In the genomic region with DNA sequence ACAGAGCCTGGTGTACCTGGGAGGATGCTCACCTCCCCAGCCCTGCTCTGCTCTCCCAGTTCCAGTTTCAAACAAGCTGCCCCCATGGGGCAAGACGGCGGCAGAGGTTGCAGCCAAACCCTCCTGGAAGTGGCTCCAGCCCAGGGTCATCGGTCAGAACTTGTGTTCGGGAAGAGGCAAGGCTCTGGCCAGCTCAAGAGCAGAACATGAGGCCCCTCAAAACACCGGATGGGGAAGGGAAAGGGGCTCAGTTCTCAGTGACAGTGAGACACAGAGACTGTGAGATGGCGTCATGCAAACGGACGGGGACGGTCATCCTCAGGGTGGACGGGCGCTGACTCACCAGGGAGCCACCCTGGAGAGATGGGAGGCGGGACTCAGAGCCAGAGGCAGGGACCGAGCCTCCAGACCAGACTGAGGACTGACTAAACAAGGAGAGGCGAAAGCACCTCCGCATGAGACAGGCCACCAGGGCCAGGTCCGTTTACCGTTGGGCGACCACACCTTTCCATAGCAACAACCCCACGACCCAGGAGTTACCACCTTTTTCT, we compare ENCODE assay signal across 17 cellular contexts.
DNase-seq lines count a peak whose midpoint lies in the region; ATAC-seq and TF ChIP-seq lines count a peak whose summit lies in the region.
"Had no signal": no experiment of that assay in that cellular context is flagged by ENCODE, and none has a peak within 500 bp of the region (broad histone marks: within the 10 kb centered on the region; RNA-seq: fewer than 3 reads in every experiment).

No MANE protein-coding gene starts in this region.

- BruUV-seq in MCF 10A (replicated peaks; lab: Mats Ljungman, UMichigan) (no TSS peak), mammary epithelial cell (replicated peaks; lab: Mats Ljungman, UMichigan) (no TSS peak), PC-3 (replicated peaks; lab: Mats Ljungman, UMichigan) (no TSS peak)

- DNase-seq in MCF 10A (ENCODE audit: unreplicated experiment), result peak; percentile 43
- DNase-seq in mammary epithelial cell, result no peak
- peak; percentile 74 for DNase-seq in PC-3
- DNase-seq in hepatocyte (ENCODE audit: low spot score), result peak; percentile 44
- peak; percentile 52 for DNase-seq in upper lobe of right lung
- no peak for DNase-seq in stimulated activated naive CD8-positive, alpha-beta T cell treated with anti-CD3 and anti-CD28 coated beads, Interleukin-15, Interleukin-2, amounts not matched to agents 100 U/mL and 50 U/mL, for 24 hours
- no peak for DNase-seq in NCI-H82 (lab: John Stamatoyannopoulos, UW)
- DNase-seq in GM20000 (ENCODE audit: low spot score), result no peak
- DNase-seq: activated CD4-positive, alpha-beta T cell treated with anti-CD3 and anti-CD28 coated beads, Interleukin-2, amount 50 U/mL, for 4 hours; activated T-cell treated with anti-CD3 and anti-CD28 coated beads, Interleukin-2, amount 50 U/mL, for 1 hour; CD4-positive, CD25-positive, alpha-beta regulatory T cell; DND-41; naive B cell; NCI-H526 treated with DMSO at 0.1 percent for 48 hours; stimulated activated naive CD4-positive, alpha-beta T cell; trophoblast cell had no signal

- intact Hi-C loops in MCF 10A (cut with micrococcal nuclease), result no loop called here
- intact Hi-C loops in mammary epithelial cell (cut with micrococcal nuclease), result no loop called here
- intact Hi-C loops in PC-3 (cut with micrococcal nuclease), result loop anchor here (10.0 kb wide), 1 partner anchor 109 kb away; no protein-coding TSS in a partner anchor
- intact Hi-C loops in upper lobe of right lung (cut with DNase I), result no loop called here

- H3F3A ChIP-seq in PC-3 (ENCODE audit: low read length, unreplicated experiment), result no peaks in the 10 kb centered on the region

- H3K27ac Mint-ChIP-seq in MCF 10A (ENCODE audit: low read depth, unreplicated experiment), result no peak overlapping the region
- H3K27ac Mint-ChIP-seq: activated naive CD8-positive, alpha-beta T cell; CD4-positive, CD25-positive, alpha-beta regulatory T cell; naive B cell had no signal

- no peak overlapping the region for H3K4me2 ChIP-seq in mammary epithelial cell (ENCODE audit: insufficient read depth, low read depth, low read length)
- peak overlapping the region; percentile 70 for H3K4me2 ChIP-seq in PC-3 (ENCODE audit: low read length)
- H3K4me2 ChIP-seq in hepatocyte, result no peak overlapping the region

- H3K4me3 Mint-ChIP-seq in MCF 10A (ENCODE audit: unreplicated experiment), result no peak overlapping the region
- H3K4me3 Mint-ChIP-seq: activated naive CD8-positive, alpha-beta T cell; CD4-positive, CD25-positive, alpha-beta regulatory T cell; naive B cell had no signal

- H3K9ac ChIP-seq in mammary epithelial cell (ENCODE audit: insufficient read depth, low read length) (no peak overlapping the region), PC-3 (ENCODE audit: low read length) (no peak overlapping the region)

- H3K4me1 ChIP-seq in mammary epithelial cell (ENCODE audit: insufficient read depth, low read length) (no peaks in the 10 kb centered on the region), PC-3 (ENCODE audit: insufficient read depth, low read length) (peaks cover 11% of the 10 kb centered on the region), hepatocyte (ENCODE audit: insufficient read depth) (peaks cover 6% of the 10 kb centered on the region), upper lobe of right lung (no peaks in the 10 kb centered on the region)

- H3K36me3 ChIP-seq in mammary epithelial cell (ENCODE audit: insufficient read depth, low read length) (no peaks in the 10 kb centered on the region), PC-3 (ENCODE audit: low read depth, low read length) (no peaks in the 10 kb centered on the region), hepatocyte (replicated peaks; ENCODE audit: insufficient read depth, low read depth) (no peaks in the 10 kb centered on the region), upper lobe of right lung (no peaks in the 10 kb centered on the region)

- no peaks in the 10 kb centered on the region for H3K9me3 Mint-ChIP-seq in MCF 10A (ENCODE audit: unreplicated experiment)

- peaks cover 4% of the 10 kb centered on the region for H3K36me3 Mint-ChIP-seq in MCF 10A (ENCODE audit: insufficient read depth, unreplicated experiment)
- H3K36me3 Mint-ChIP-seq: activated naive CD8-positive, alpha-beta T cell; CD4-positive, CD25-positive, alpha-beta regulatory T cell; naive B cell had no signal

- H3K79me2 ChIP-seq in mammary epithelial cell (ENCODE audit: insufficient read depth, low read length) (no peaks in the 10 kb centered on the region), PC-3 (ENCODE audit: low read length) (no peaks in the 10 kb centered on the region), hepatocyte (no peaks in the 10 kb centered on the region)

- H3K27me3 ChIP-seq in mammary epithelial cell (ENCODE audit: insufficient read depth, low read length) (peaks cover 17% of the 10 kb centered on the region), PC-3 (ENCODE audit: low read length) (peaks cover 52% of the 10 kb centered on the region), hepatocyte (peaks cover 43% of the 10 kb centered on the region), upper lobe of right lung (peaks cover 18% of the 10 kb centered on the region)

- dilution Hi-C loops in mammary epithelial cell (cut with HindIII; ENCODE audit: low sequenced_read_pairs), result no loop called here

- no peaks in the 10 kb centered on the region for H3K4me1 Mint-ChIP-seq in MCF 10A (ENCODE audit: insufficient read depth, unreplicated experiment)

- TF ChIP-seq CTCF in MCF 10A (IDR thresholded peaks at IDR 0.05; ENCODE audit: unreplicated experiment) (no peak), mammary epithelial cell (conservative IDR thresholded peaks at IDR 0.05 in 1 of 2, IDR thresholded peaks at IDR 0.05 in 1 of 2; ENCODE audit: extremely low read depth in 1 of 2, insufficient read depth in 1 of 2, low read depth in 1 of 2, low read length in 2 of 2) (no peak), PC-3 (conservative IDR thresholded peaks at IDR 0.05; ENCODE audit: low read depth, low read length) (no peak), hepatocyte (IDR thresholded peaks at IDR 0.05; ENCODE audit: poor library complexity) (no peak), upper lobe of right lung (IDR thresholded peaks at IDR 0.05) (no peak), GM20000 (IDR thresholded peaks at IDR 0.05; ENCODE audit: extremely low read depth, missing control alignments) (no peak)

- H3K27ac ChIP-seq in mammary epithelial cell (ENCODE audit: insufficient read depth, low read depth, low read length) (no peak overlapping the region), PC-3 (ENCODE audit: low read length) (no peak overlapping the region), hepatocyte (no peak overlapping the region), upper lobe of right lung (no peak overlapping the region)

- in situ Hi-C loops in mammary epithelial cell (cut with MboI; ENCODE audit: low sequenced_read_pairs in 2 of 2), result no loop called here

- H3K9me3 ChIP-seq in mammary epithelial cell (replicated peaks; ENCODE audit: insufficient read depth, low read length) (peaks cover 11% of the 10 kb centered on the region), PC-3 (ENCODE audit: low read length) (no peaks in the 10 kb centered on the region), hepatocyte (ENCODE audit: low read depth) (no peaks in the 10 kb centered on the region), upper lobe of right lung (no peaks in the 10 kb centered on the region)

- H3K4me3 ChIP-seq in mammary epithelial cell (replicated peaks in 1 of 3; ENCODE audit: insufficient read depth in 1 of 3, low read depth in 2 of 3, low read length in 3 of 3) (no peak overlapping the region), PC-3 (ENCODE audit: low read length) (peak overlapping the region; percentile 29; the same call in 1 of the 2 replicates), hepatocyte (no peak overlapping the region), upper lobe of right lung (no peak overlapping the region)

- 60% methylated on average over 15 of the region's 19 CpGs for WGBS in mammary epithelial cell (ENCODE audit: low coverage, missing lambda C conversion rate)
- WGBS in hepatocyte (ENCODE audit: low lambda C conversion rate, missing lambda C conversion rate), result 77% methylated on average over 17 of the region's 19 CpGs

- H4K20me1 ChIP-seq in mammary epithelial cell (ENCODE audit: insufficient read depth, low read length) (no peaks in the 10 kb centered on the region), PC-3 (ENCODE audit: low read length) (no peaks in the 10 kb centered on the region), hepatocyte (ENCODE audit: insufficient read depth, poor library complexity, severe bottlenecking) (no peaks in the 10 kb centered on the region)

- peaks cover 41% of the 10 kb centered on the region for H3K27me3 Mint-ChIP-seq in MCF 10A (ENCODE audit: insufficient read depth, unreplicated experiment)
- H3K27me3 Mint-ChIP-seq: activated naive CD8-positive, alpha-beta T cell had no signal

- POLR2A ChIA-PET in MCF 10A (lab: Yijun Ruan, JAX) (interaction anchor here (0.6 kb wide), 1 partner anchor 112 kb away, joined by 3 read pairs; no protein-coding TSS in a partner anchor), PC-3 (lab: Charles Lee; ENCODE audit: unreplicated experiment) (no interaction called here)

- no peak overlapping the region for H2AFZ ChIP-seq in mammary epithelial cell (ENCODE audit: low read depth, low read length)
- H2AFZ ChIP-seq in PC-3 (ENCODE audit: low read length), result peak overlapping the region; percentile 42; the same call in 1 of the 2 replicates
- no peak overlapping the region for H2AFZ ChIP-seq in hepatocyte

- H3K9me2 ChIP-seq in PC-3 (replicated peaks; ENCODE audit: low read length) (no peaks in the 10 kb centered on the region), hepatocyte (replicated peaks; ENCODE audit: insufficient read depth) (no peaks in the 10 kb centered on the region)

- CTCF ChIA-PET in MCF 10A (lab: Yijun Ruan, JAX), result no interaction called here
- CTCF ChIA-PET in mammary epithelial cell (lab: Charles Lee; ENCODE audit: low non-redundant PET), result no interaction called here
- CTCF ChIA-PET in PC-3 (lab: Charles Lee), result no interaction called here

- ATAC-seq in PC-3 (peak; percentile 83), upper lobe of right lung (no peak)
- ATAC-seq in stimulated activated naive CD8-positive, alpha-beta T cell treated with anti-CD3 and anti-CD28 coated beads, Interleukin-15, Interleukin-2, amounts not matched to agents 100 U/mL and 50 U/mL, for 24 hours, result no peak

Comparison
In these comparisons a context has a peak if more than half of its experiments do, and no peak if none do; other contexts are left out.
1. DNase-seq: peak in MCF 10A (single experiment), PC-3 (single experiment), hepatocyte (single experiment) and upper lobe of right lung (single experiment); none in mammary epithelial cell (single experiment), stimulated activated naive CD8-positive, alpha-beta T cell treated with anti-CD3 and anti-CD28 coated beads, Interleukin-15, Interleukin-2, amounts not matched to agents 100 U/mL and 50 U/mL, for 24 hours (single experiment), NCI-H82 (single experiment) and GM20000 (single experiment).